In the genomic region with DNA sequence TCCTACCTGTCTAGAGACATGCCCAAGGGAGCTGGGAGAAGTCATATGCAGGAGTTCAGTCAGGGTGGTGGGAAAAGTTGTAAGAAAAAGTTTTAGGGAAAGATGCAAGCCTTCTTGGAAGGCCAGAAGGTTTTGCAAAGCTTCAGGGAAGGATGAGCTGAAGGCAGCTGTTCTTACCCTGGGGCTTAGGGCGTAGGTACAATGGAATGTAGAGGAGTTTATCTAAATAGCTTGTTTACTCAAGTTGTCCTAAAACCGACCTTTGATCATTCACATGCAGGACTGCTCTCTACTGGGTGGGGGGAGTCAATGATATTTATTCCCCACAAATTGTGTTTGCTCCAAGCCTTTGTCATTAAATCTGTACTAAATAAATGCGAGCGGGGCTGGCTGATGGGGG, we compare ENCODE assay signal across 35 cellular contexts.
"Had no signal": no experiment of that assay in that cellular context is flagged by ENCODE, and none has a peak within 500 bp of the region (broad histone marks: within the 10 kb centered on the region; RNA-seq: fewer than 3 reads in every experiment).

No MANE protein-coding gene starts in this region.

- H3K4me3 Mint-ChIP-seq: activated CD4-positive, alpha-beta memory T cell treated with anti-CD3 and anti-CD28 coated beads for 36 hours; activated CD4-positive, alpha-beta T cell treated with anti-CD3 and anti-CD28 coated beads for 36 hours; activated CD4-positive, alpha-beta T cell treated with anti-CD3 and anti-CD28 coated beads, Interleukin-2, amount 10 ng/mL, durations not matched to agents 24 days and 14 days; activated CD8-positive, alpha-beta memory T cell treated with anti-CD3 and anti-CD28 coated beads, Interleukin-2, amount 10 ng/mL, durations not matched to agents 7 days and 5 days; activated CD8-positive, alpha-beta T cell treated with anti-CD3 and anti-CD28 coated beads, Interleukin-2, amount 10 ng/mL, durations not matched to agents 7 days and 5 days; activated naive CD4-positive, alpha-beta T cell treated with anti-CD3 and anti-CD28 coated beads for 36 hours; activated naive CD4-positive, alpha-beta T cell treated with anti-CD3 and anti-CD28 coated beads, Interleukin-2, amount 50 U/mL, for 24 hours; activated naive CD8-positive, alpha-beta T cell treated with anti-CD3 and anti-CD28 coated beads for 36 hours; activated naive CD8-positive, alpha-beta T cell treated with anti-CD3 and anti-CD28 coated beads, Interleukin-2, amount 50 U/mL, for 24 hours; activated T-helper 1 cell treated with anti-CD3 and anti-CD28 coated beads, Interleukin-12 subunit alpha, Interleukin-12 subunit beta, Interleukin-2, Interleukin-4 antibody, amounts not matched to agents 30 ng/mL and 10 ng/mL and 1 ng/mL, durations not matched to agents 14 hours and 24 hours and 36 hours; effector memory CD8-positive, alpha-beta T cell; T-helper 17 cell; T-helper 2 cell treated with Interferon-gamma antibody and Interleukin-4, amounts not matched to agents 5 μg/mL and 100 μg/mL, for 36 hours had no signal

- DNase-seq: activated CD4-positive, alpha-beta memory T cell treated with anti-CD3 and anti-CD28 coated beads for 36 hours; activated CD4-positive, alpha-beta T cell treated with anti-CD3 and anti-CD28 coated beads for 36 hours; activated CD4-positive, alpha-beta T cell treated with anti-CD3 and anti-CD28 coated beads, Interleukin-2, amount 10 ng/mL, durations not matched to agents 24 days and 14 days; activated CD4-positive, CD25-positive, alpha-beta regulatory T cell; activated CD4-positive, CD25-positive, alpha-beta regulatory T cell treated with anti-CD3 and anti-CD28 coated beads, Interleukin-2, amount 50 U/mL, for 72 hours; activated CD8-positive, alpha-beta memory T cell treated with anti-CD3 and anti-CD28 coated beads, Interleukin-2, amount 10 ng/mL, durations not matched to agents 7 days and 5 days; activated CD8-positive, alpha-beta memory T cell treated with anti-CD3 and anti-CD28 coated beads, Interleukin-2, amount 50 U/mL, for 4 hours; activated CD8-positive, alpha-beta T cell treated with anti-CD3 and anti-CD28 coated beads, Interleukin-2, amount 10 ng/mL, durations not matched to agents 7 days and 5 days; activated effector memory CD4-positive, alpha-beta T cell treated with anti-CD3 and anti-CD28 coated beads, Interleukin-2, amount 50 U/mL, for 16 hours; activated naive CD4-positive, alpha-beta T cell treated with anti-CD3 and anti-CD28 coated beads for 36 hours; activated naive CD8-positive, alpha-beta T cell treated with anti-CD3 and anti-CD28 coated beads for 36 hours; activated naive CD8-positive, alpha-beta T cell treated with anti-CD3 and anti-CD28 coated beads, Interleukin-2, amount 50 U/mL, for 24 hours; activated T-cell treated with anti-CD3 and anti-CD28 coated beads, Interleukin-2, amount 50 U/mL, for 1 hour; activated T-cell treated with anti-CD3 and anti-CD28 coated beads, Interleukin-2, amount 50 U/mL, for 48 hours; adrenal gland; amygdala; aorta; body of pancreas; caudate nucleus; cortex of kidney; dermis blood vessel endothelial cell; effector CD4-positive, alpha-beta T cell; effector memory CD8-positive, alpha-beta T cell; esophagus squamous epithelium; foreskin melanocyte; heart right ventricle; T-helper 17 cell; T1000; WERI-Rb-1 had no signal

- ATAC-seq: activated CD4-positive, alpha-beta T cell treated with anti-CD3 and anti-CD28 coated beads for 36 hours; activated CD8-positive, alpha-beta memory T cell treated with anti-CD3 and anti-CD28 coated beads, Interleukin-2, amount 10 ng/mL, durations not matched to agents 7 days and 5 days; activated CD8-positive, alpha-beta T cell treated with anti-CD3 and anti-CD28 coated beads, Interleukin-2, amount 10 ng/mL, durations not matched to agents 7 days and 5 days; activated naive CD8-positive, alpha-beta T cell treated with anti-CD3 and anti-CD28 coated beads, Interleukin-2, amount 50 U/mL, for 24 hours; body of pancreas; effector memory CD8-positive, alpha-beta T cell; gastroesophageal sphincter; heart right ventricle; T-helper 17 cell had no signal

- H3K4me1 ChIP-seq: adrenal gland, body of pancreas, esophagus squamous epithelium, gastroesophageal sphincter, heart right ventricle had no signal

- H3K27me3 Mint-ChIP-seq: activated CD4-positive, alpha-beta memory T cell treated with anti-CD3 and anti-CD28 coated beads for 36 hours; activated CD4-positive, alpha-beta T cell treated with anti-CD3 and anti-CD28 coated beads for 36 hours; activated CD4-positive, alpha-beta T cell treated with anti-CD3 and anti-CD28 coated beads, Interleukin-2, amount 10 ng/mL, durations not matched to agents 24 days and 14 days; activated CD8-positive, alpha-beta memory T cell treated with anti-CD3 and anti-CD28 coated beads, Interleukin-2, amount 10 ng/mL, durations not matched to agents 7 days and 5 days; activated naive CD4-positive, alpha-beta T cell treated with anti-CD3 and anti-CD28 coated beads, Interleukin-2, amount 50 U/mL, for 24 hours; activated naive CD8-positive, alpha-beta T cell treated with anti-CD3 and anti-CD28 coated beads for 36 hours; activated naive CD8-positive, alpha-beta T cell treated with anti-CD3 and anti-CD28 coated beads, Interleukin-2, amount 50 U/mL, for 24 hours; effector memory CD8-positive, alpha-beta T cell; T-helper 17 cell had no signal

- H3K4me3 ChIP-seq: adrenal gland, body of pancreas, esophagus squamous epithelium, gastroesophageal sphincter, heart right ventricle had no signal

- H3K27ac ChIP-seq: adrenal gland, body of pancreas, epithelial cell of prostate, esophagus squamous epithelium, gastroesophageal sphincter, heart right ventricle, WERI-Rb-1 had no signal

- H3K27me3 ChIP-seq: adrenal gland, body of pancreas, esophagus squamous epithelium, gastroesophageal sphincter, heart right ventricle had no signal

- H3K4me1 Mint-ChIP-seq: activated CD4-positive, alpha-beta T cell treated with anti-CD3 and anti-CD28 coated beads for 36 hours; activated CD4-positive, alpha-beta T cell treated with anti-CD3 and anti-CD28 coated beads, Interleukin-2, amount 10 ng/mL, durations not matched to agents 24 days and 14 days; activated CD8-positive, alpha-beta memory T cell treated with anti-CD3 and anti-CD28 coated beads, Interleukin-2, amount 10 ng/mL, durations not matched to agents 7 days and 5 days; activated naive CD4-positive, alpha-beta T cell treated with anti-CD3 and anti-CD28 coated beads, Interleukin-2, amount 50 U/mL, for 24 hours; activated naive CD8-positive, alpha-beta T cell treated with anti-CD3 and anti-CD28 coated beads for 36 hours; activated naive CD8-positive, alpha-beta T cell treated with anti-CD3 and anti-CD28 coated beads, Interleukin-2, amount 50 U/mL, for 24 hours; T-helper 17 cell had no signal

- H3K27ac Mint-ChIP-seq: activated CD4-positive, alpha-beta memory T cell treated with anti-CD3 and anti-CD28 coated beads for 36 hours; activated CD4-positive, alpha-beta T cell treated with anti-CD3 and anti-CD28 coated beads for 36 hours; activated CD4-positive, alpha-beta T cell treated with anti-CD3 and anti-CD28 coated beads, Interleukin-2, amount 10 ng/mL, durations not matched to agents 24 days and 14 days; activated CD8-positive, alpha-beta memory T cell treated with anti-CD3 and anti-CD28 coated beads, Interleukin-2, amount 10 ng/mL, durations not matched to agents 7 days and 5 days; activated CD8-positive, alpha-beta T cell treated with anti-CD3 and anti-CD28 coated beads, Interleukin-2, amount 10 ng/mL, durations not matched to agents 7 days and 5 days; activated naive CD4-positive, alpha-beta T cell treated with anti-CD3 and anti-CD28 coated beads for 36 hours; activated naive CD4-positive, alpha-beta T cell treated with anti-CD3 and anti-CD28 coated beads, Interleukin-2, amount 50 U/mL, for 24 hours; activated naive CD8-positive, alpha-beta T cell treated with anti-CD3 and anti-CD28 coated beads for 36 hours; activated naive CD8-positive, alpha-beta T cell treated with anti-CD3 and anti-CD28 coated beads, Interleukin-2, amount 50 U/mL, for 24 hours; activated T-helper 1 cell treated with anti-CD3 and anti-CD28 coated beads, Interleukin-12 subunit alpha, Interleukin-12 subunit beta, Interleukin-2, Interleukin-4 antibody, amounts not matched to agents 30 ng/mL and 10 ng/mL and 1 ng/mL, durations not matched to agents 14 hours and 24 hours and 36 hours; activated T-helper 2 cell treated with anti-CD3 and anti-CD28 coated beads, Interferon-gamma antibody, Interleukin-2, Interleukin-4, amounts not matched to agents 10 μg/mL and 5 μg/mL and 100 μg/mL, durations not matched to agents 14 hours and 24 hours and 36 hours; effector memory CD8-positive, alpha-beta T cell; T-helper 17 cell; T-helper 2 cell treated with Interferon-gamma antibody and Interleukin-4, amounts not matched to agents 5 μg/mL and 100 μg/mL, for 36 hours had no signal

- H3K36me3 ChIP-seq: adrenal gland, esophagus squamous epithelium, gastroesophageal sphincter, heart right ventricle, WERI-Rb-1 had no signal

- H3K36me3 Mint-ChIP-seq: activated naive CD4-positive, alpha-beta T cell treated with anti-CD3 and anti-CD28 coated beads, Interleukin-2, amount 50 U/mL, for 24 hours; activated naive CD8-positive, alpha-beta T cell treated with anti-CD3 and anti-CD28 coated beads for 36 hours had no signal
